In the genomic region with DNA sequence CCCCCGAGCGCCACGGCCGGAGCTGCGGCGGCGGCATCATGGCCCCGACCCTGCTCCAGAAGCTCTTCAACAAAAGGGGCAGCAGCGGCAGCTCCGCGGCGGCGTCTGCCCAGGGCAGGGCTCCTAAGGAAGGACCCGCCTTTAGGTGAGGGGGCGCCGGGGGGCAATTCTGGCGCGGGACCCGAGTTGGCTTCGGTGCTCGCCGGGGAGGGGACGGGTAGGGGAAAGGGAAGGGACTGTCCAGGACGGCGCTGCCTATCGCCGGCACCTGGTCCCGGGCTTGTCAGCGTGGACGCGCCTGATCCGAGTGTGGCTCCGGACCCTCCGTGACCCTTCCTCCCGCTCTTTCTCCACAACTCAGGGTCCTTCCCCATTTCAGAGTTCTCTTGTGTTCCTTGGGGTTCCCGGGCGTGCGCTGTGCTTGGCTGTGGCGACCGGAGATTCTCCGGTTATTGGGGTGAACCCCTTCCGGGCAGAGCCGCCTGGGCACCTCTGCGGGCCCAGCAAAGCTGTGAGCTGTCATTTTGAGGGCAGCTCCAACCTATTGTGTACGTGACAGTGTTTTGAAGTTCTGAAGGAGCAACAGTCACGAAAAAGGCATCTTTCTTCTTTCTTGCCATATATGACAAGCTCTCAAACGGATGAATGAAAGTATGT, we compare ENCODE assay signal across 8 cellular contexts. TPM values are rescaled to one million over a fixed set of nuclear protein-coding genes. Genes with fewer than 3 reads are reported as not detected.
DNase-seq lines count a peak whose midpoint lies in the region; ATAC-seq and TF ChIP-seq lines count a peak whose summit lies in the region.

No MANE protein-coding gene starts in this region.

- H3K27ac ChIP-seq in hepatocyte (peak overlapping the region; percentile 94), sigmoid colon (peak overlapping the region; percentile 90 to 93 (median 92))

- WGBS in hepatocyte (ENCODE audit: low lambda C conversion rate, missing lambda C conversion rate), result under 1% methylated on average over 18 of the region's 47 CpGs
- WGBS in sigmoid colon, 2 donors, result 0 to 1% methylated on average over 47 of the region's 47 CpGs

- peak overlapping the region; percentile 82 for H3K4me2 ChIP-seq in hepatocyte

- intact Hi-C loops in sigmoid colon (cut with DNase I), result loop anchor here (2.0 to 5.0 kb wide), 3 partner anchors 43 to 97 kb away; a partner anchor contains a TSS

- H3K27me3 ChIP-seq in hepatocyte (no peaks in the 10 kb centered on the region), sigmoid colon (no peaks in the 10 kb centered on the region)

- H3K79me2 ChIP-seq in hepatocyte, result peaks cover 48% of the 10 kb centered on the region

- H3K9me2 ChIP-seq in hepatocyte (replicated peaks; ENCODE audit: insufficient read depth), result no peaks in the 10 kb centered on the region

- TF ChIP-seq POLR2A in sigmoid colon (IDR thresholded peaks at IDR 0.05), result no peak

- peak; percentile 42 for ATAC-seq in HG03175 (IDR thresholded peaks at IDR 0.05; ENCODE audit: unreplicated experiment)

- TF ChIP-seq EP300 in sigmoid colon (IDR thresholded peaks at IDR 0.05), result no peak

- H3K36me3 ChIP-seq in hepatocyte (replicated peaks; ENCODE audit: insufficient read depth, low read depth), result no peaks in the 10 kb centered on the region
- H3K36me3 ChIP-seq in sigmoid colon, result no peaks in the 10 kb centered on the region

- H3K4me1 ChIP-seq in hepatocyte (ENCODE audit: insufficient read depth) (peaks cover 7% of the 10 kb centered on the region), sigmoid colon (peaks cover 0 to 44% (median 25%) of the 10 kb centered on the region in 4 donors)

- peak; percentile 39 for DNase-seq in SKM-1 treated with dmso at 0.1 percent for 144 hours (lab: John Stamatoyannopoulos, UW; ENCODE audit: unreplicated experiment)
- no peak for DNase-seq in SKM-1 (lab: John Stamatoyannopoulos, UW; ENCODE audit: unreplicated experiment)
- DNase-seq in T follicular helper cell (ENCODE audit: low read depth), result peak; percentile 10
- DNase-seq in anterior cingulate cortex (lab: John Stamatoyannopoulos, UW), result peak in 44 of 58 donors; percentile 2 to 73 (median 50)
- DNase-seq in hepatocyte (ENCODE audit: low spot score), result peak; percentile 40
- DNase-seq in sigmoid colon, result peak; percentile 77
- no peak for DNase-seq in NCI-H1105 (lab: John Stamatoyannopoulos, UW)

- TF ChIP-seq CTCF in hepatocyte (IDR thresholded peaks at IDR 0.05; ENCODE audit: poor library complexity) (no peak), sigmoid colon (IDR thresholded peaks at IDR 0.05) (no peak)

- H2AFZ ChIP-seq in hepatocyte, result peak overlapping the region; percentile 52

- H4K20me1 ChIP-seq in hepatocyte (ENCODE audit: insufficient read depth, poor library complexity, severe bottlenecking), result no peaks in the 10 kb centered on the region

- H3K9me3 ChIP-seq in hepatocyte (ENCODE audit: low read depth) (no peaks in the 10 kb centered on the region), sigmoid colon (no peaks in the 10 kb centered on the region)

- H3K4me3 ChIP-seq in hepatocyte (peak overlapping the region; percentile 86), sigmoid colon (peak overlapping the region; percentile 83 to 91 (median 90))

RNA-seq across cellular contexts. Expression of a gene that starts 0.5 kb away (rescaled TPM):
- total RNA-seq in hepatocyte, result 53.2 and 61.0 TPM in 2 replicates
- 20.8 and 23.4 TPM in 2 replicates for polyA plus RNA-seq in hepatocyte
- 10 to 100 TPM; 35.2 to 38.9 (median 36.5) TPM for total RNA-seq in sigmoid colon
- 10 to 100 TPM; 14.4 to 22.7 (median 17.8) TPM for polyA plus RNA-seq in sigmoid colon

RNA-seq across cellular contexts. Expression of a gene that starts 46.1 kb away (rescaled TPM):
- total RNA-seq in hepatocyte, result 41.2 and 48.2 TPM in 2 replicates
- 43.1 and 49.3 TPM in 2 replicates for polyA plus RNA-seq in hepatocyte
- 10 to 100 TPM; 17.8 to 54.8 (median 28.6) TPM for total RNA-seq in sigmoid colon
- polyA plus RNA-seq in sigmoid colon, result 10 to 100 TPM; 17.4 to 30.1 (median 26.6) TPM

Comparison
In these comparisons a context has a peak if more than half of its experiments do, and no peak if none do; other contexts are left out.
1. DNase-seq: peak in SKM-1 treated with dmso at 0.1 percent for 144 hours (single experiment), T follicular helper cell (single experiment), anterior cingulate cortex (44 of 58), hepatocyte (single experiment) and sigmoid colon (single experiment); none in SKM-1 (single experiment) and NCI-H1105 (single experiment).